ENCODE assay signal across 32 cellular contexts in genomic region chr15:85872125-85872524, GRCh38.
"Had no signal": no experiment of that assay in that cellular context is flagged by ENCODE, and none has a peak within 500 bp of the region (broad histone marks: within the 10 kb centered on the region; RNA-seq: fewer than 3 reads in every experiment).

No MANE protein-coding gene starts in this region.

- H3K4me3 ChIP-seq: ascending aorta, gastrocnemius medialis, pancreas, prostate gland, stomach, thyroid gland, upper lobe of left lung had no signal

- DNase-seq: activated CD4-positive, alpha-beta T cell treated with anti-CD3 and anti-CD28 coated beads for 4 hours; activated CD4-positive, alpha-beta T cell treated with anti-CD3 and anti-CD28 coated beads, Interleukin-2, amount 50 U/mL, for 4 hours; activated CD8-positive, alpha-beta memory T cell treated with anti-CD3 and anti-CD28 coated beads, Interleukin-2, amount 50 U/mL, for 48 hours; activated gamma-delta T cell; activated naive CD4-positive, alpha-beta T cell treated with anti-CD3 and anti-CD28 coated beads, Interleukin-2, amount 10 ng/mL, durations not matched to agents 7 days and 5 days; activated naive CD8-positive, alpha-beta T cell treated with anti-CD3 and anti-CD28 coated beads, Interleukin-2, amount 10 ng/mL, durations not matched to agents 7 days and 5 days; activated T-cell treated with anti-CD3 and anti-CD28 coated beads, Interleukin-2, amount 50 U/mL, for 24 hours; caudate nucleus; cortex of kidney; effector memory CD8-positive, alpha-beta T cell; erythroblast; gastrocnemius medialis; glutamatergic neuron; hippocampal formation; midbrain; naive thymus-derived CD4-positive, alpha-beta T cell; nucleus accumbens; pancreas; retina; small intestine; stimulated activated CD4-positive, alpha-beta T cell treated with anti-CD3 and anti-CD28 coated beads, Interleukin-4, amount 100 ng/mL, for 24 hours; stimulated activated CD8-positive, alpha-beta memory T cell treated with anti-CD3 and anti-CD28 coated beads, Interleukin-4, amount 100 ng/mL, for 48 hours; stimulated activated naive B cell treated with anti-CD40 and anti-IgM and Interleukin-4, amounts not matched to agents 10 μg/mL and 1 μg/mL and 100 μg/mL, for 72 hours; stomach; T-helper 9 cell; thyroid gland; upper lobe of left lung had no signal

- H3K27ac ChIP-seq: ascending aorta, gastrocnemius medialis, pancreas, prostate gland, stomach, thyroid gland, upper lobe of left lung, VCaP had no signal

- ATAC-seq: gastrocnemius medialis; naive thymus-derived CD4-positive, alpha-beta T cell; pancreas; sciatic nerve; stimulated activated naive B cell treated with anti-CD40 and anti-IgM and Interleukin-4, amounts not matched to agents 10 μg/mL and 1 μg/mL and 100 μg/mL, for 72 hours had no signal

- H3K27me3 ChIP-seq: ascending aorta, gastrocnemius medialis, thyroid gland, upper lobe of left lung had no signal

- H3K36me3 ChIP-seq: ascending aorta, gastrocnemius medialis, pancreas, prostate gland, stomach, thyroid gland, upper lobe of left lung had no signal

- FAIRE-seq: pancreas, small intestine, TTC549 had no signal

- H3K4me1 ChIP-seq: ascending aorta, gastrocnemius medialis, pancreas, prostate gland, stomach, thyroid gland, upper lobe of left lung had no signal
